14 cellular contexts compared by ENCODE assay signal in the genomic region with DNA sequence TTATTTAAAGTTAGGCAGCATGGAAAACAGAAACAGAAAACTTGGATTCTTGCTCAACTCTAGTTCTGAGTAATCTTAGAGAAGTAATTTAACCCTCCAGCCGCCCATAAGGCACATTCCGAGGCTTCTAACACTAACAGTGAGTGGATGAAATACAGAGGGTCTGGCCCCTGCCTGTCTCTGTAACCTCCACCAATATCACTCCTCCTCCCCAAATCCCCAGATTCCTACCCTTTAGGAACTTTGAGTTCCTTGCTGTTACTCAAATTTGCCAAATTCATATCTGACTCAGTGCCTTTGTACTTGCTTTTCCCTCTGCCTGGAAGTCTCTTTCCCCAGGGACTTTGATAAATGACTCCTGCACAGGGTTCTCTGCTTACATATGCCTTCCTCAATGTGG.
DNase-seq lines count a peak whose midpoint lies in the region; ATAC-seq and TF ChIP-seq lines count a peak whose summit lies in the region.
"Had no signal": no experiment of that assay in that cellular context is flagged by ENCODE, and none has a peak within 500 bp of the region (broad histone marks: within the 10 kb centered on the region; RNA-seq: fewer than 3 reads in every experiment).

No MANE protein-coding gene starts in this region.

- peaks cover 3 to 13% (median 6%) of the 10 kb centered on the region in 7 donors for H3K9me3 Mint-ChIP-seq in naive B cell

- peak overlapping the region in 1 of 2 donors; percentile 84 for H3K27ac ChIP-seq in aorta (ENCODE audit: low read depth in 1 of 2, low read length in 2 of 2)

- intact Hi-C loops in Right ventricle myocardium inferior (cut with DNase I) (no loop called here), cardiac septum (cut with DNase I) (no loop called here), aorta (cut with DNase I) (loop anchor here in 1 of 2 donors (10.0 kb wide), 3 partner anchors 49 to 149 kb away; a partner anchor contains a TSS)

- 20 to 26% methylated on average over 2 of the region's 2 CpGs for WGBS in aorta, 2 donors

- H3K36me3 ChIP-seq in aorta (ENCODE audit: control insufficient read depth in 1 of 2, insufficient read depth in 2 of 2, low read length in 1 of 2): peaks cover 0 to 3% of the 10 kb centered on the region in 2 donors

- H3K4me1 Mint-ChIP-seq in naive B cell: peaks cover 11 to 26% (median 24%) of the 10 kb centered on the region in 3 donors

- no peaks in the 10 kb centered on the region for H3K9me3 ChIP-seq in aorta (ENCODE audit: control insufficient read depth, low read length)

- H3K4me3 ChIP-seq in fibroblast of mammary gland (ENCODE audit: control insufficient read depth, low read depth, low read length): no peak overlapping the region
- H3K4me3 ChIP-seq in aorta (ENCODE audit: low read length in 2 of 2): no peak overlapping the region
- H3K4me3 ChIP-seq: A549 had no signal

- peaks cover 6 to 8% of the 10 kb centered on the region in 2 donors for H3K36me3 Mint-ChIP-seq in naive B cell

- no peaks in the 10 kb centered on the region for H3K27me3 ChIP-seq in aorta (ENCODE audit: control insufficient read depth in 1 of 2, insufficient read depth in 2 of 2, low read length in 1 of 2)

- ATAC-seq in Right ventricle myocardium inferior (peak; percentile 82), naive B cell (ENCODE audit: low read depth in 2 of 2) (no peak), aorta (ENCODE audit: low FRiP score) (peak; percentile 75), HG02981 (IDR thresholded peaks at IDR 0.05; ENCODE audit: unreplicated experiment) (no peak)
- ATAC-seq: A549, HCT116 had no signal

- no peaks in the 10 kb centered on the region for H3K27me3 Mint-ChIP-seq in naive B cell

- no peak overlapping the region for H3K4me3 Mint-ChIP-seq in naive B cell

- H3K4me1 ChIP-seq in aorta (ENCODE audit: control insufficient read depth in 1 of 2, insufficient read depth in 2 of 2, low read length in 2 of 2): peaks cover 3 to 14% of the 10 kb centered on the region in 2 donors

- DNase-seq in Right ventricle myocardium inferior (ENCODE audit: missing footprints) (no peak), cardiac septum (ENCODE audit: low spot score) (no peak), fibroblast of mammary gland (ENCODE audit: low read depth) (peak; percentile 99), naive B cell (no peak), aorta (no peak), foreskin melanocyte (no peak), SIG-M5 (lab: John Stamatoyannopoulos, UW) (no peak)
- DNase-seq: activated T-cell treated with anti-CD3 and anti-CD28 coated beads for 4 hours; MM.1S; NK-92 treated with Interleukin-12 subunit alpha and Interleukin-12 subunit beta, amount 100 ng/mL, for 24 hours; posterior cingulate gyrus had no signal

- H3K27ac Mint-ChIP-seq in naive B cell: peak overlapping the region in 5 of 6 donors; percentile 2 to 99 (median 94)

- no peak for TF ChIP-seq CTCF in fibroblast of mammary gland (conservative IDR thresholded peaks at IDR 0.05; ENCODE audit: control insufficient read depth, insufficient read depth, low read depth, low read length)

Comparison
In these comparisons a context has a peak if more than half of its experiments do, and no peak if none do; other contexts are left out.
1. ATAC-seq: peak in Right ventricle myocardium inferior (single experiment) and aorta (single experiment); none in naive B cell (0 of 2) and HG02981 (single experiment).